Comparison of ENCODE assay signal across 23 cellular contexts in genomic region chr18:41410007-41410406, GRCh38.
"Had no signal": no experiment of that assay in that cellular context is flagged by ENCODE, and none has a peak within 500 bp of the region (broad histone marks: within the 10 kb centered on the region; RNA-seq: fewer than 3 reads in every experiment).

No MANE protein-coding gene starts in this region.

- H3K9ac ChIP-seq: neural progenitor cell, parathyroid adenoma had no signal

- H3K4me3 ChIP-seq: esophagus squamous epithelium, heart right ventricle, left lung, neural progenitor cell, smooth muscle cell, stomach, thyroid gland had no signal

- H3K27me3 ChIP-seq: esophagus squamous epithelium, heart right ventricle, left lung, stomach, thyroid gland had no signal

- H3K79me2 ChIP-seq: parathyroid adenoma had no signal

- H3K36me3 ChIP-seq: esophagus squamous epithelium, heart right ventricle, left lung, neural progenitor cell, stomach, thyroid gland had no signal

- H3K4me2 ChIP-seq: neural progenitor cell, smooth muscle cell had no signal

- H3K27ac ChIP-seq: esophagus squamous epithelium, heart right ventricle, left lung, neural progenitor cell, parathyroid adenoma, stomach, thyroid gland had no signal

- H2AFZ ChIP-seq: neural progenitor cell, parathyroid adenoma had no signal

- ATAC-seq: effector memory CD8-positive, alpha-beta T cell; heart right ventricle; left cardiac atrium; left lung; naive thymus-derived CD4-positive, alpha-beta T cell; sciatic nerve; stimulated activated effector memory CD8-positive, alpha-beta T cell treated with anti-CD3 and anti-CD28 coated beads, Interleukin-12 subunit alpha, Interleukin-12 subunit beta, amount 100 ng/mL, for 72 hours had no signal

- H3K4me1 ChIP-seq: esophagus squamous epithelium, heart right ventricle, left lung, parathyroid adenoma, stomach, thyroid gland had no signal

- H3K9me3 ChIP-seq: esophagus squamous epithelium, left lung, stomach, thyroid gland had no signal

- DNase-seq: cortex of kidney; effector memory CD8-positive, alpha-beta T cell; erythroblast; esophagus squamous epithelium; foreskin melanocyte; glutamatergic neuron; heart right ventricle; hippocampal formation; left cardiac atrium; left lung; mesendoderm; midbrain; naive thymus-derived CD4-positive, alpha-beta T cell; stimulated activated CD4-positive, alpha-beta T cell treated with anti-CD3 and anti-CD28 coated beads, Interleukin-2, amount 100 ng/mL, for 24 hours; stimulated activated CD4-positive, alpha-beta T cell treated with anti-CD3 and anti-CD28 coated beads, Interleukin-4, amount 100 ng/mL, for 24 hours; stimulated activated naive CD4-positive, alpha-beta T cell treated with Interleukin-2 at 50 U/mL for 16 hours; stomach; thyroid gland had no signal
